In the genomic region with DNA sequence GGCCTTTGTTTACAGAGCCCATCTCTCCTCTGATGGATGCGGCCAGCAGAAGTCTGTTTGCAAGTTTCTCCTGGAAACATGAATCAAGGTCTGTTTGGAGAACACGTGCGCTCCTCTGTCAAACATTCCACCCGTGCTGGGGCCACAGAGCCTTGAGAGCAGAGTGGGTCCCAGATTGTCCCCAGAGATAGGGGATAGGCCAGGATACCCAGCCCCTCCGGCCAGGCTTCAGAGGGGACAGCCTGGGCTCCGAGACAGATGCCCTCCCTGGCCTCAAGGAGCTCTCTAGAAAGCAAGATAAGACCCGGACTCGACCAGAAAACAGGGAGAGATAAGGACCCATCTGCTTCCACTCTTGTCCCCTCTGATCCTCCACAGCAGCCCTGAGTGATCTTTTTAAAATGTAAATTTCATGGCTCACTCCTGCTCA, we compare ENCODE assay signal across 1 cellular context.
A peak's percentile ranks its signal among the peaks of the same experiment; 100 is the strongest.
TF ChIP-seq lines count a peak whose summit lies in the region.

No MANE protein-coding gene starts in this region.

TF ChIP-seq in K562, 482 proteins besides CTCF, POLR2A, EP300 and RAD21 (continued from another document and continues in another):
- TF ChIP-seq, protein P1, sequence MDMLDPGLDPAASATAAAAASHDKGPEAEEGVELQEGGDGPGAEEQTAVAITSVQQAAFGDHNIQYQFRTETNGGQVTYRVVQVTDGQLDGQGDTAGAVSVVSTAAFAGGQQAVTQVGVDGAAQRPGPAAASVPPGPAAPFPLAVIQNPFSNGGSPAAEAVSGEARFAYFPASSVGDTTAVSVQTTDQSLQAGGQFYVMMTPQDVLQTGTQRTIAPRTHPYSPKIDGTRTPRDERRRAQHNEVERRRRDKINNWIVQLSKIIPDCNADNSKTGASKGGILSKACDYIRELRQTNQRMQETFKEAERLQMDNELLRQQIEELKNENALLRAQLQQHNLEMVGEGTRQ (CRISPR knock-in tag; IDR thresholded peaks at IDR 0.05), result 0 out of 2 replicates have a peak, but pooled peaks have one; percentile 2
- TF ChIP-seq NFIC (IDR thresholded peaks at IDR 0.05), result peak; percentile 48
- no peak for TF ChIP-seq BRCA1 (IDR thresholded peaks at IDR 0.05)
- TF ChIP-seq BRCA1 (CRISPR knock-in tag; IDR thresholded peaks at IDR 0.05), result no peak
- no peak for TF ChIP-seq HMG20A (CRISPR knock-in tag; conservative IDR thresholded peaks at IDR 0.05)
- no peak for TF ChIP-seq SMAD2 (IDR thresholded peaks at IDR 0.05; ENCODE audit: low read depth, low read length)
- no peak for TF ChIP-seq MAZ (CRISPR knock-in tag; conservative IDR thresholded peaks at IDR 0.05 in 1 of 2, IDR thresholded peaks at IDR 0.05 in 1 of 2)
- no peak for TF ChIP-seq ZNF174 (CRISPR knock-in tag; IDR thresholded peaks at IDR 0.05)
- no peak for TF ChIP-seq ILF3 (IDR thresholded peaks at IDR 0.05; ENCODE audit: borderline replicate concordance)
- no peak for TF ChIP-seq GTF2F1 (IDR thresholded peaks at IDR 0.05; ENCODE audit: low read depth, low read length)
- TF ChIP-seq ARNT (IDR thresholded peaks at IDR 0.05), result no peak
- TF ChIP-seq, protein P2, sequence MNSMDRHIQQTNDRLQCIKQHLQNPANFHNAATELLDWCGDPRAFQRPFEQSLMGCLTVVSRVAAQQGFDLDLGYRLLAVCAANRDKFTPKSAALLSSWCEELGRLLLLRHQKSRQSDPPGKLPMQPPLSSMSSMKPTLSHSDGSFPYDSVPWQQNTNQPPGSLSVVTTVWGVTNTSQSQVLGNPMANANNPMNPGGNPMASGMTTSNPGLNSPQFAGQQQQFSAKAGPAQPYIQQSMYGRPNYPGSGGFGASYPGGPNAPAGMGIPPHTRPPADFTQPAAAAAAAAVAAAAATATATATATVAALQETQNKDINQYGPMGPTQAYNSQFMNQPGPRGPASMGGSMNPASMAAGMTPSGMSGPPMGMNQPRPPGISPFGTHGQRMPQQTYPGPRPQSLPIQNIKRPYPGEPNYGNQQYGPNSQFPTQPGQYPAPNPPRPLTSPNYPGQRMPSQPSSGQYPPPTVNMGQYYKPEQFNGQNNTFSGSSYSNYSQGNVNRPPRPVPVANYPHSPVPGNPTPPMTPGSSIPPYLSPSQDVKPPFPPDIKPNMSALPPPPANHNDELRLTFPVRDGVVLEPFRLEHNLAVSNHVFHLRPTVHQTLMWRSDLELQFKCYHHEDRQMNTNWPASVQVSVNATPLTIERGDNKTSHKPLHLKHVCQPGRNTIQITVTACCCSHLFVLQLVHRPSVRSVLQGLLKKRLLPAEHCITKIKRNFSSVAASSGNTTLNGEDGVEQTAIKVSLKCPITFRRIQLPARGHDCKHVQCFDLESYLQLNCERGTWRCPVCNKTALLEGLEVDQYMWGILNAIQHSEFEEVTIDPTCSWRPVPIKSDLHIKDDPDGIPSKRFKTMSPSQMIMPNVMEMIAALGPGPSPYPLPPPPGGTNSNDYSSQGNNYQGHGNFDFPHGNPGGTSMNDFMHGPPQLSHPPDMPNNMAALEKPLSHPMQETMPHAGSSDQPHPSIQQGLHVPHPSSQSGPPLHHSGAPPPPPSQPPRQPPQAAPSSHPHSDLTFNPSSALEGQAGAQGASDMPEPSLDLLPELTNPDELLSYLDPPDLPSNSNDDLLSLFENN (IDR thresholded peaks at IDR 0.05; ENCODE audit: low read depth in 2 of 2, low read length in 2 of 2), result 0 out of 4 replicates have a peak, but pooled peaks of 1 of the 2 experiments have one; percentile 34
- no peak for TF ChIP-seq NR1H2 (CRISPR knock-in tag; IDR thresholded peaks at IDR 0.05)
- TF ChIP-seq LEF1 (IDR thresholded peaks at IDR 0.05), result 0 out of 2 replicates have a peak, but pooled peaks have one; percentile 18
- TF ChIP-seq HCFC1 (IDR thresholded peaks at IDR 0.05; ENCODE audit: low read depth, low read length), result no peak
- TF ChIP-seq NFRKB (IDR thresholded peaks at IDR 0.05; ENCODE audit: low read depth), result no peak
- TF ChIP-seq, protein P3, sequence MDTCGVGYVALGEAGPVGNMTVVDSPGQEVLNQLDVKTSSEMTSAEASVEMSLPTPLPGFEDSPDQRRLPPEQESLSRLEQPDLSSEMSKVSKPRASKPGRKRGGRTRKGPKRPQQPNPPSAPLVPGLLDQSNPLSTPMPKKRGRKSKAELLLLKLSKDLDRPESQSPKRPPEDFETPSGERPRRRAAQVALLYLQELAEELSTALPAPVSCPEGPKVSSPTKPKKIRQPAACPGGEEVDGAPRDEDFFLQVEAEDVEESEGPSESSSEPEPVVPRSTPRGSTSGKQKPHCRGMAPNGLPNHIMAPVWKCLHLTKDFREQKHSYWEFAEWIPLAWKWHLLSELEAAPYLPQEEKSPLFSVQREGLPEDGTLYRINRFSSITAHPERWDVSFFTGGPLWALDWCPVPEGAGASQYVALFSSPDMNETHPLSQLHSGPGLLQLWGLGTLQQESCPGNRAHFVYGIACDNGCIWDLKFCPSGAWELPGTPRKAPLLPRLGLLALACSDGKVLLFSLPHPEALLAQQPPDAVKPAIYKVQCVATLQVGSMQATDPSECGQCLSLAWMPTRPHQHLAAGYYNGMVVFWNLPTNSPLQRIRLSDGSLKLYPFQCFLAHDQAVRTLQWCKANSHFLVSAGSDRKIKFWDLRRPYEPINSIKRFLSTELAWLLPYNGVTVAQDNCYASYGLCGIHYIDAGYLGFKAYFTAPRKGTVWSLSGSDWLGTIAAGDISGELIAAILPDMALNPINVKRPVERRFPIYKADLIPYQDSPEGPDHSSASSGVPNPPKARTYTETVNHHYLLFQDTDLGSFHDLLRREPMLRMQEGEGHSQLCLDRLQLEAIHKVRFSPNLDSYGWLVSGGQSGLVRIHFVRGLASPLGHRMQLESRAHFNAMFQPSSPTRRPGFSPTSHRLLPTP (IDR thresholded peaks at IDR 0.05; ENCODE audit: borderline replicate concordance, extremely low read depth, insufficient read length), result no peak
- TF ChIP-seq PHF20 (IDR thresholded peaks at IDR 0.05; ENCODE audit: partially characterized antibody), result no peak
- TF ChIP-seq CC2D1A (IDR thresholded peaks at IDR 0.05), result 0 out of 2 replicates have a peak, but pooled peaks have one; percentile 25
- no peak for TF ChIP-seq ATF7 (IDR thresholded peaks at IDR 0.05)
- TF ChIP-seq KDM5B (IDR thresholded peaks at IDR 0.05; ENCODE audit: insufficient replicate concordance, low read depth, low read length), result no peak
- TF ChIP-seq KDM2B (CRISPR knock-in tag; IDR thresholded peaks at IDR 0.05), result no peak
- TF ChIP-seq PML (IDR thresholded peaks at IDR 0.05; ENCODE audit: low read length), result 0 out of 2 replicates have a peak, but pooled peaks have one; percentile 21
- no peak for TF ChIP-seq ELF2 (CRISPR knock-in tag; IDR thresholded peaks at IDR 0.05)
- TF ChIP-seq ZNF551 (CRISPR knock-in tag; IDR thresholded peaks at IDR 0.05), result no peak
- TF ChIP-seq MEIS2 (IDR thresholded peaks at IDR 0.05; ENCODE audit: partially characterized antibody), result peak; percentile 53
- no peak for TF ChIP-seq ZNF347 (CRISPR knock-in tag; IDR thresholded peaks at IDR 0.05; ENCODE audit: low read depth)
- TF ChIP-seq, protein P4, sequence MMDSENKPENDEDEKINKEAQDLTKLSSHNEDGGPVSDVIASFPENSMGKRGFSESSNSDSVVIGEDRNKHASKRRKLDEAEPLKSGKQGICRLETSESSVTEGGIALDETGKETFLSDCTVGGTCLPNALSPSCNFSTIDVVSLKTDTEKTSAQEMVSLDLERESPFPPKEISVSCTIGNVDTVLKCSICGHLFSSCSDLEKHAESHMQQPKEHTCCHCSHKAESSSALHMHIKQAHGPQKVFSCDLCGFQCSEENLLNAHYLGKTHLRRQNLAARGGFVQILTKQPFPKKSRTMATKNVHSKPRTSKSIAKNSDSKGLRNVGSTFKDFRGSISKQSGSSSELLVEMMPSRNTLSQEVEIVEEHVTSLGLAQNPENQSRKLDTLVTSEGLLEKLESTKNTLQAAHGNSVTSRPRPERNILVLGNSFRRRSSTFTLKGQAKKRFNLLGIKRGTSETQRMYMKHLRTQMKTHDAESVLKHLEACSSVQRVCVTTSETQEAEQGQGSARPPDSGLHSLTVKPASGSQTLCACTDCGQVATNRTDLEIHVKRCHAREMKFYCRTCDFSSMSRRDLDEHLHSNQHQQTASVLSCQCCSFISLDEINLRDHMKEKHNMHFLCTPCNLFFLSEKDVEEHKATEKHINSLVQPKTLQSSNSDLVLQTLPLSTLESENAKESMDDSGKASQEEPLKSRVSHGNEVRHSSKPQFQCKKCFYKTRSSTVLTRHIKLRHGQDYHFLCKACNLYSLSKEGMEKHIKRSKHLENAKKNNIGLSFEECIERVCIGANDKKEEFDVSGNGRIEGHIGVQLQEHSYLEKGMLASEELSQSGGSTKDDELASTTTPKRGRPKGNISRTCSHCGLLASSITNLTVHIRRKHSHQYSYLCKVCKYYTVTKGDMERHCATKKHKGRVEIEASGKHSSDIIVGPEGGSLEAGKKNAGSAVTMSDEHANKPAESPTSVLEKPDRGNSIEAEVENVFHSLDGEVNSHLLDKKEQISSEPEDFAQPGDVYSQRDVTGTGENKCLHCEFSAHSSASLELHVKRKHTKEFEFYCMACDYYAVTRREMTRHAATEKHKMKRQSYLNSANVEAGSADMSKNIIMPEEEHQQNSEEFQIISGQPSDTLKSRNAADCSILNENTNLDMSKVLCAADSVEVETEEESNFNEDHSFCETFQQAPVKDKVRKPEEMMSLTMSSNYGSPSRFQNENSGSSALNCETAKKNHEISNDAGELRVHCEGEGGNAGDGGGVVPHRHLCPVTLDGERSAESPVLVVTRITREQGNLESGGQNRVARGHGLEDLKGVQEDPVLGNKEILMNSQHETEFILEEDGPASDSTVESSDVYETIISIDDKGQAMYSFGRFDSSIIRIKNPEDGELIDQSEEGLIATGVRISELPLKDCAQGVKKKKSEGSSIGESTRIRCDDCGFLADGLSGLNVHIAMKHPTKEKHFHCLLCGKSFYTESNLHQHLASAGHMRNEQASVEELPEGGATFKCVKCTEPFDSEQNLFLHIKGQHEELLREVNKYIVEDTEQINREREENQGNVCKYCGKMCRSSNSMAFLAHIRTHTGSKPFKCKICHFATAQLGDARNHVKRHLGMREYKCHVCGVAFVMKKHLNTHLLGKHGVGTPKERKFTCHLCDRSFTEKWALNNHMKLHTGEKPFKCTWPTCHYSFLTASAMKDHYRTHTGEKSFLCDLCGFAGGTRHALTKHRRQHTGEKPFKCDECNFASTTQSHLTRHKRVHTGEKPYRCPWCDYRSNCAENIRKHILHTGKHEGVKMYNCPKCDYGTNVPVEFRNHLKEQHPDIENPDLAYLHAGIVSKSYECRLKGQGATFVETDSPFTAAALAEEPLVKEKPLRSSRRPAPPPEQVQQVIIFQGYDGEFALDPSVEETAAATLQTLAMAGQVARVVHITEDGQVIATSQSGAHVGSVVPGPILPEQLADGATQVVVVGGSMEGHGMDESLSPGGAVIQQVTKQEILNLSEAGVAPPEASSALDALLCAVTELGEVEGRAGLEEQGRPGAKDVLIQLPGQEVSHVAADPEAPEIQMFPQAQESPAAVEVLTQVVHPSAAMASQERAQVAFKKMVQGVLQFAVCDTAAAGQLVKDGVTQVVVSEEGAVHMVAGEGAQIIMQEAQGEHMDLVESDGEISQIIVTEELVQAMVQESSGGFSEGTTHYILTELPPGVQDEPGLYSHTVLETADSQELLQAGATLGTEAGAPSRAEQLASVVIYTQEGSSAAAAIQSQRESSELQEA (IDR thresholded peaks at IDR 0.05; ENCODE audit: low read depth), result no peak
- TF ChIP-seq, protein P5, sequence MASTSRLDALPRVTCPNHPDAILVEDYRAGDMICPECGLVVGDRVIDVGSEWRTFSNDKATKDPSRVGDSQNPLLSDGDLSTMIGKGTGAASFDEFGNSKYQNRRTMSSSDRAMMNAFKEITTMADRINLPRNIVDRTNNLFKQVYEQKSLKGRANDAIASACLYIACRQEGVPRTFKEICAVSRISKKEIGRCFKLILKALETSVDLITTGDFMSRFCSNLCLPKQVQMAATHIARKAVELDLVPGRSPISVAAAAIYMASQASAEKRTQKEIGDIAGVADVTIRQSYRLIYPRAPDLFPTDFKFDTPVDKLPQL (IDR thresholded peaks at IDR 0.05; ENCODE audit: extremely low read depth, insufficient read length), result no peak
- TF ChIP-seq ZNF75A (CRISPR knock-in tag; IDR thresholded peaks at IDR 0.05), result no peak
- TF ChIP-seq RBM25 (IDR thresholded peaks at IDR 0.05; ENCODE audit: low read depth, low read length, severe bottlenecking), result no peak
- TF ChIP-seq NFE2L1 (tag; IDR thresholded peaks at IDR 0.05; ENCODE audit: borderline replicate concordance, low read depth), result no peak
- TF ChIP-seq ZNF778 (CRISPR knock-in tag; IDR thresholded peaks at IDR 0.05), result no peak
- TF ChIP-seq ZNF445 (CRISPR knock-in tag; IDR thresholded peaks at IDR 0.05; ENCODE audit: low read depth), result no peak
- TF ChIP-seq, protein P6, sequence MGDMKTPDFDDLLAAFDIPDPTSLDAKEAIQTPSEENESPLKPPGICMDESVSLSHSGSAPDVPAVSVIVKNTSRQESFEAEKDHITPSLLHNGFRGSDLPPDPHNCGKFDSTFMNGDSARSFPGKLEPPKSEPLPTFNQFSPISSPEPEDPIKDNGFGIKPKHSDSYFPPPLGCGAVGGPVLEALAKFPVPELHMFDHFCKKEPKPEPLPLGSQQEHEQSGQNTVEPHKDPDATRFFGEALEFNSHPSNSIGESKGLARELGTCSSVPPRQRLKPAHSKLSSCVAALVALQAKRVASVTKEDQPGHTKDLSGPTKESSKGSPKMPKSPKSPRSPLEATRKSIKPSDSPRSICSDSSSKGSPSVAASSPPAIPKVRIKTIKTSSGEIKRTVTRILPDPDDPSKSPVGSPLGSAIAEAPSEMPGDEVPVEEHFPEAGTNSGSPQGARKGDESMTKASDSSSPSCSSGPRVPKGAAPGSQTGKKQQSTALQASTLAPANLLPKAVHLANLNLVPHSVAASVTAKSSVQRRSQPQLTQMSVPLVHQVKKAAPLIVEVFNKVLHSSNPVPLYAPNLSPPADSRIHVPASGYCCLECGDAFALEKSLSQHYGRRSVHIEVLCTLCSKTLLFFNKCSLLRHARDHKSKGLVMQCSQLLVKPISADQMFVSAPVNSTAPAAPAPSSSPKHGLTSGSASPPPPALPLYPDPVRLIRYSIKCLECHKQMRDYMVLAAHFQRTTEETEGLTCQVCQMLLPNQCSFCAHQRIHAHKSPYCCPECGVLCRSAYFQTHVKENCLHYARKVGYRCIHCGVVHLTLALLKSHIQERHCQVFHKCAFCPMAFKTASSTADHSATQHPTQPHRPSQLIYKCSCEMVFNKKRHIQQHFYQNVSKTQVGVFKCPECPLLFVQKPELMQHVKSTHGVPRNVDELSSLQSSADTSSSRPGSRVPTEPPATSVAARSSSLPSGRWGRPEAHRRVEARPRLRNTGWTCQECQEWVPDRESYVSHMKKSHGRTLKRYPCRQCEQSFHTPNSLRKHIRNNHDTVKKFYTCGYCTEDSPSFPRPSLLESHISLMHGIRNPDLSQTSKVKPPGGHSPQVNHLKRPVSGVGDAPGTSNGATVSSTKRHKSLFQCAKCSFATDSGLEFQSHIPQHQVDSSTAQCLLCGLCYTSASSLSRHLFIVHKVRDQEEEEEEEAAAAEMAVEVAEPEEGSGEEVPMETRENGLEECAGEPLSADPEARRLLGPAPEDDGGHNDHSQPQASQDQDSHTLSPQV (IDR thresholded peaks at IDR 0.05), result no peak
- TF ChIP-seq KLF10 (CRISPR knock-in tag; IDR thresholded peaks at IDR 0.05), result no peak
- no peak for TF ChIP-seq ZC3H8 (IDR thresholded peaks at IDR 0.05)
- TF ChIP-seq SMARCC2 (IDR thresholded peaks at IDR 0.05; ENCODE audit: low read depth), result no peak
- TF ChIP-seq THRAP3 (IDR thresholded peaks at IDR 0.05; ENCODE audit: borderline replicate concordance), result no peak
- no peak for TF ChIP-seq EZH2 (IDR thresholded peaks at IDR 0.05; ENCODE audit: borderline replicate concordance, low read depth, low read length)
- no peak for TF ChIP-seq ZNF124 (CRISPR knock-in tag; IDR thresholded peaks at IDR 0.05)
- TF ChIP-seq TAL1 (IDR thresholded peaks at IDR 0.05), result peak; percentile 77
- no peak for TF ChIP-seq ZNF12 (CRISPR knock-in tag; IDR thresholded peaks at IDR 0.05)
- no peak for TF ChIP-seq BACH1 (tag; IDR thresholded peaks at IDR 0.05)
- TF ChIP-seq ZNF232 (CRISPR knock-in tag; IDR thresholded peaks at IDR 0.05), result no peak
- TF ChIP-seq TEAD4 (IDR thresholded peaks at IDR 0.05; ENCODE audit: low read length), result peak; percentile 74
- TF ChIP-seq TEAD4 (CRISPR knock-in tag; IDR thresholded peaks at IDR 0.05; ENCODE audit: borderline replicate concordance), result no peak
- TF ChIP-seq MTA2 (IDR thresholded peaks at IDR 0.05; ENCODE audit: low read depth), result peak; percentile 34; the same call in 1 of the 2 replicates
